1 cellular context compared by ENCODE assay signal in the genomic region with DNA sequence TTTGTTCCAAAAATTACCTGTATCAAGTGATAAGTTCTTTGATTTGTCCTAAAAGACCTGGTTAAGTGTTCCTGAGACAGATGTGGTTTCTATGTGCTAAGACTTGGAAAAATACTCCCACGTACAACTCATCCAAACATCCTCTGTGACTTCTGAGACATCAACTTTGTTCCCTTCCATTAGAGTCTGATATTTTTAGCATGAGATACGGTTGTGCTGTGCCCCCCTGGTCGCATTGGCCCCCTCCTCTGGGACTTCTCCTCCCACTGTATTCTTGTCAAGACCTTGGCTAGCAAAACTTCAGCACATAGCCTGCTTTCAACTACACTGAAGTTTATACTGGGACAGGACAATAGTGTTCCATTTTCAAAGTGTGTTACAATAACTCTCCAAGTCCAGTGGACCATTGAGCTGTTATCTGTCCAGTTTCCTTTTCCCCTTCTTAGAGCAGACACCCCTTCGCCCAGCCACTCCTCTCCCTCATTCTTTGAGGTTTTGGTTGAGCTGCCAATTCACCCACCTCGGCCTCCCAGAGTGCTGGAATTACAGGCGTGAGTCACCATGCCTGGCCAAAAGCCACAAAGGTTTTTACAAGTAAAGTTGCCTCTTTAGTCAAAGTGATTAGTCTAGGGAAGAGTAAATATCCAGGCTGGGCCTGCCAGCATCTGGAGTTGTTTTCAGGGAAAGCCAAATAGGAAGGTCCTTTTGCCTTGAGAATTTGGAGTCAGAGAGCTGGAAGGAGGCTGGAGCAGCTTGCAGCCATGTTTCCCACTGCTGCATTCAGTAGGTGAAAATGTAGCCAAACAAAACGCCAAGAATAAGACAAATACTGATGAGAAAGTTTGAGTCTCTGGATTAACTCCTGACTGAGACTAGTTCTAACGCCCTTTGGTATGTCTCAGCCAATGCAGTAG.
A peak's percentile ranks its signal among the peaks of the same experiment; 100 is the strongest.
TF ChIP-seq lines count a peak whose summit lies in the region.

No MANE protein-coding gene starts in this region.

TF ChIP-seq in HepG2, 621 proteins besides CTCF, POLR2A, EP300 and RAD21 (continued from another document and continues in another):
- TF ChIP-seq, protein P1, sequence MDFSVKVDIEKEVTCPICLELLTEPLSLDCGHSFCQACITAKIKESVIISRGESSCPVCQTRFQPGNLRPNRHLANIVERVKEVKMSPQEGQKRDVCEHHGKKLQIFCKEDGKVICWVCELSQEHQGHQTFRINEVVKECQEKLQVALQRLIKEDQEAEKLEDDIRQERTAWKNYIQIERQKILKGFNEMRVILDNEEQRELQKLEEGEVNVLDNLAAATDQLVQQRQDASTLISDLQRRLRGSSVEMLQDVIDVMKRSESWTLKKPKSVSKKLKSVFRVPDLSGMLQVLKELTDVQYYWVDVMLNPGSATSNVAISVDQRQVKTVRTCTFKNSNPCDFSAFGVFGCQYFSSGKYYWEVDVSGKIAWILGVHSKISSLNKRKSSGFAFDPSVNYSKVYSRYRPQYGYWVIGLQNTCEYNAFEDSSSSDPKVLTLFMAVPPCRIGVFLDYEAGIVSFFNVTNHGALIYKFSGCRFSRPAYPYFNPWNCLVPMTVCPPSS (IDR thresholded peaks at IDR 0.05): no peak
- TF ChIP-seq ZNF264 (CRISPR knock-in tag; IDR thresholded peaks at IDR 0.05) (no peak), SAFB2 (CRISPR knock-in tag; IDR thresholded peaks at IDR 0.05; ENCODE audit: borderline replicate concordance, low read depth) (no peak), SRSF9 (IDR thresholded peaks at IDR 0.05; ENCODE audit: borderline replicate concordance, insufficient read depth, low read depth, low read length, poor library complexity, severe bottlenecking) (no peak), ZSCAN25 (CRISPR knock-in tag; IDR thresholded peaks at IDR 0.05) (no peak), ZNF282 (IDR thresholded peaks at IDR 0.05; ENCODE audit: partially characterized antibody) (no peak), CBX1 (IDR thresholded peaks at IDR 0.05; ENCODE audit: low read depth) (no peak), ZNF678 (CRISPR knock-in tag; IDR thresholded peaks at IDR 0.05) (no peak), ZNF672 (CRISPR knock-in tag; IDR thresholded peaks at IDR 0.05) (no peak), ZNF644 (CRISPR knock-in tag; IDR thresholded peaks at IDR 0.05; ENCODE audit: low read depth) (0 out of 2 replicates have a peak, but pooled peaks have one; percentile 40), MED13 (CRISPR knock-in tag; IDR thresholded peaks at IDR 0.05) (no peak), XBP1 (CRISPR knock-in tag; IDR thresholded peaks at IDR 0.05) (no peak), ZSCAN12 (CRISPR knock-in tag; IDR thresholded peaks at IDR 0.05) (no peak), ZNF546 (CRISPR knock-in tag; conservative IDR thresholded peaks at IDR 0.05) (no peak), RBM22 (optimal IDR thresholded peaks at IDR 0.05; ENCODE audit: low read length) (no peak), FOXP1 (IDR thresholded peaks at IDR 0.05) (no peak), FOXP1 (CRISPR knock-in tag; IDR thresholded peaks at IDR 0.05) (peak; percentile 12; the same call in 1 of the 2 replicates), TRIM24 (CRISPR knock-in tag; IDR thresholded peaks at IDR 0.05) (no peak), ELF4 (CRISPR knock-in tag; IDR thresholded peaks at IDR 0.05; ENCODE audit: borderline replicate concordance) (no peak), ZBTB3 (CRISPR knock-in tag; IDR thresholded peaks at IDR 0.05; ENCODE audit: borderline replicate concordance, low read depth) (no peak), ZNF501 (CRISPR knock-in tag; IDR thresholded peaks at IDR 0.05) (no peak), PAF1 (CRISPR knock-in tag; IDR thresholded peaks at IDR 0.05) (no peak), MTA3 (CRISPR knock-in tag; IDR thresholded peaks at IDR 0.05) (no peak), ZNF605 (CRISPR knock-in tag; IDR thresholded peaks at IDR 0.05) (0 out of 2 replicates have a peak, but pooled peaks have one; percentile 44), ZNF709 (CRISPR knock-in tag; IDR thresholded peaks at IDR 0.05) (no peak), SAP130 (CRISPR knock-in tag; IDR thresholded peaks at IDR 0.05; ENCODE audit: low read depth) (peak; percentile 41; the same call in 1 of the 2 replicates)
- TF ChIP-seq, protein P2, sequence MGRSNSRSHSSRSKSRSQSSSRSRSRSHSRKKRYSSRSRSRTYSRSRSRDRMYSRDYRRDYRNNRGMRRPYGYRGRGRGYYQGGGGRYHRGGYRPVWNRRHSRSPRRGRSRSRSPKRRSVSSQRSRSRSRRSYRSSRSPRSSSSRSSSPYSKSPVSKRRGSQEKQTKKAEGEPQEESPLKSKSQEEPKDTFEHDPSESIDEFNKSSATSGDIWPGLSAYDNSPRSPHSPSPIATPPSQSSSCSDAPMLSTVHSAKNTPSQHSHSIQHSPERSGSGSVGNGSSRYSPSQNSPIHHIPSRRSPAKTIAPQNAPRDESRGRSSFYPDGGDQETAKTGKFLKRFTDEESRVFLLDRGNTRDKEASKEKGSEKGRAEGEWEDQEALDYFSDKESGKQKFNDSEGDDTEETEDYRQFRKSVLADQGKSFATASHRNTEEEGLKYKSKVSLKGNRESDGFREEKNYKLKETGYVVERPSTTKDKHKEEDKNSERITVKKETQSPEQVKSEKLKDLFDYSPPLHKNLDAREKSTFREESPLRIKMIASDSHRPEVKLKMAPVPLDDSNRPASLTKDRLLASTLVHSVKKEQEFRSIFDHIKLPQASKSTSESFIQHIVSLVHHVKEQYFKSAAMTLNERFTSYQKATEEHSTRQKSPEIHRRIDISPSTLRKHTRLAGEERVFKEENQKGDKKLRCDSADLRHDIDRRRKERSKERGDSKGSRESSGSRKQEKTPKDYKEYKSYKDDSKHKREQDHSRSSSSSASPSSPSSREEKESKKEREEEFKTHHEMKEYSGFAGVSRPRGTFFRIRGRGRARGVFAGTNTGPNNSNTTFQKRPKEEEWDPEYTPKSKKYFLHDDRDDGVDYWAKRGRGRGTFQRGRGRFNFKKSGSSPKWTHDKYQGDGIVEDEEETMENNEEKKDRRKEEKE (IDR thresholded peaks at IDR 0.05): no peak
- TF ChIP-seq, protein P3, sequence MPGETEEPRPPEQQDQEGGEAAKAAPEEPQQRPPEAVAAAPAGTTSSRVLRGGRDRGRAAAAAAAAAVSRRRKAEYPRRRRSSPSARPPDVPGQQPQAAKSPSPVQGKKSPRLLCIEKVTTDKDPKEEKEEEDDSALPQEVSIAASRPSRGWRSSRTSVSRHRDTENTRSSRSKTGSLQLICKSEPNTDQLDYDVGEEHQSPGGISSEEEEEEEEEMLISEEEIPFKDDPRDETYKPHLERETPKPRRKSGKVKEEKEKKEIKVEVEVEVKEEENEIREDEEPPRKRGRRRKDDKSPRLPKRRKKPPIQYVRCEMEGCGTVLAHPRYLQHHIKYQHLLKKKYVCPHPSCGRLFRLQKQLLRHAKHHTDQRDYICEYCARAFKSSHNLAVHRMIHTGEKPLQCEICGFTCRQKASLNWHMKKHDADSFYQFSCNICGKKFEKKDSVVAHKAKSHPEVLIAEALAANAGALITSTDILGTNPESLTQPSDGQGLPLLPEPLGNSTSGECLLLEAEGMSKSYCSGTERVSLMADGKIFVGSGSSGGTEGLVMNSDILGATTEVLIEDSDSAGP (CRISPR knock-in tag; IDR thresholded peaks at IDR 0.05; ENCODE audit: borderline replicate concordance): no peak
- TF ChIP-seq, protein P4, sequence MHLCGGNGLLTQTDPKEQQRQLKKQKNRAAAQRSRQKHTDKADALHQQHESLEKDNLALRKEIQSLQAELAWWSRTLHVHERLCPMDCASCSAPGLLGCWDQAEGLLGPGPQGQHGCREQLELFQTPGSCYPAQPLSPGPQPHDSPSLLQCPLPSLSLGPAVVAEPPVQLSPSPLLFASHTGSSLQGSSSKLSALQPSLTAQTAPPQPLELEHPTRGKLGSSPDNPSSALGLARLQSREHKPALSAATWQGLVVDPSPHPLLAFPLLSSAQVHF (CRISPR knock-in tag; IDR thresholded peaks at IDR 0.05): no peak
- TF ChIP-seq, protein P5, sequence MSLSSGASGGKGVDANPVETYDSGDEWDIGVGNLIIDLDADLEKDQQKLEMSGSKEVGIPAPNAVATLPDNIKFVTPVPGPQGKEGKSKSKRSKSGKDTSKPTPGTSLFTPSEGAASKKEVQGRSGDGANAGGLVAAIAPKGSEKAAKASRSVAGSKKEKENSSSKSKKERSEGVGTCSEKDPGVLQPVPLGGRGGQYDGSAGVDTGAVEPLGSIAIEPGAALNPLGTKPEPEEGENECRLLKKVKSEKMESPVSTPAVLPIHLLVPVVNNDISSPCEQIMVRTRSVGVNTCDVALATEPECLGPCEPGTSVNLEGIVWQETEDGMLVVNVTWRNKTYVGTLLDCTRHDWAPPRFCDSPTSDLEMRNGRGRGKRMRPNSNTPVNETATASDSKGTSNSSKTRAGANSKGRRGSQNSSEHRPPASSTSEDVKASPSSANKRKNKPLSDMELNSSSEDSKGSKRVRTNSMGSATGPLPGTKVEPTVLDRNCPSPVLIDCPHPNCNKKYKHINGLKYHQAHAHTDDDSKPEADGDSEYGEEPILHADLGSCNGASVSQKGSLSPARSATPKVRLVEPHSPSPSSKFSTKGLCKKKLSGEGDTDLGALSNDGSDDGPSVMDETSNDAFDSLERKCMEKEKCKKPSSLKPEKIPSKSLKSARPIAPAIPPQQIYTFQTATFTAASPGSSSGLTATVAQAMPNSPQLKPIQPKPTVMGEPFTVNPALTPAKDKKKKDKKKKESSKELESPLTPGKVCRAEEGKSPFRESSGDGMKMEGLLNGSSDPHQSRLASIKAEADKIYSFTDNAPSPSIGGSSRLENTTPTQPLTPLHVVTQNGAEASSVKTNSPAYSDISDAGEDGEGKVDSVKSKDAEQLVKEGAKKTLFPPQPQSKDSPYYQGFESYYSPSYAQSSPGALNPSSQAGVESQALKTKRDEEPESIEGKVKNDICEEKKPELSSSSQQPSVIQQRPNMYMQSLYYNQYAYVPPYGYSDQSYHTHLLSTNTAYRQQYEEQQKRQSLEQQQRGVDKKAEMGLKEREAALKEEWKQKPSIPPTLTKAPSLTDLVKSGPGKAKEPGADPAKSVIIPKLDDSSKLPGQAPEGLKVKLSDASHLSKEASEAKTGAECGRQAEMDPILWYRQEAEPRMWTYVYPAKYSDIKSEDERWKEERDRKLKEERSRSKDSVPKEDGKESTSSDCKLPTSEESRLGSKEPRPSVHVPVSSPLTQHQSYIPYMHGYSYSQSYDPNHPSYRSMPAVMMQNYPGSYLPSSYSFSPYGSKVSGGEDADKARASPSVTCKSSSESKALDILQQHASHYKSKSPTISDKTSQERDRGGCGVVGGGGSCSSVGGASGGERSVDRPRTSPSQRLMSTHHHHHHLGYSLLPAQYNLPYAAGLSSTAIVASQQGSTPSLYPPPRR (CRISPR knock-in tag; IDR thresholded peaks at IDR 0.05; ENCODE audit: borderline replicate concordance): no peak
- TF ChIP-seq, protein P6, sequence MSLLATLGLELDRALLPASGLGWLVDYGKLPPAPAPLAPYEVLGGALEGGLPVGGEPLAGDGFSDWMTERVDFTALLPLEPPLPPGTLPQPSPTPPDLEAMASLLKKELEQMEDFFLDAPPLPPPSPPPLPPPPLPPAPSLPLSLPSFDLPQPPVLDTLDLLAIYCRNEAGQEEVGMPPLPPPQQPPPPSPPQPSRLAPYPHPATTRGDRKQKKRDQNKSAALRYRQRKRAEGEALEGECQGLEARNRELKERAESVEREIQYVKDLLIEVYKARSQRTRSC (CRISPR knock-in tag; IDR thresholded peaks at IDR 0.05; ENCODE audit: low read depth): no peak
- TF ChIP-seq, protein P7, sequence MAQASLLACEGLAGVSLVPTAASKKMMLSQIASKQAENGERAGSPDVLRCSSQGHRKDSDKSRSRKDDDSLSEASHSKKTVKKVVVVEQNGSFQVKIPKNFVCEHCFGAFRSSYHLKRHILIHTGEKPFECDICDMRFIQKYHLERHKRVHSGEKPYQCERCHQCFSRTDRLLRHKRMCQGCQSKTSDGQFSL (CRISPR knock-in tag; IDR thresholded peaks at IDR 0.05): no peak
- TF ChIP-seq, protein P8, sequence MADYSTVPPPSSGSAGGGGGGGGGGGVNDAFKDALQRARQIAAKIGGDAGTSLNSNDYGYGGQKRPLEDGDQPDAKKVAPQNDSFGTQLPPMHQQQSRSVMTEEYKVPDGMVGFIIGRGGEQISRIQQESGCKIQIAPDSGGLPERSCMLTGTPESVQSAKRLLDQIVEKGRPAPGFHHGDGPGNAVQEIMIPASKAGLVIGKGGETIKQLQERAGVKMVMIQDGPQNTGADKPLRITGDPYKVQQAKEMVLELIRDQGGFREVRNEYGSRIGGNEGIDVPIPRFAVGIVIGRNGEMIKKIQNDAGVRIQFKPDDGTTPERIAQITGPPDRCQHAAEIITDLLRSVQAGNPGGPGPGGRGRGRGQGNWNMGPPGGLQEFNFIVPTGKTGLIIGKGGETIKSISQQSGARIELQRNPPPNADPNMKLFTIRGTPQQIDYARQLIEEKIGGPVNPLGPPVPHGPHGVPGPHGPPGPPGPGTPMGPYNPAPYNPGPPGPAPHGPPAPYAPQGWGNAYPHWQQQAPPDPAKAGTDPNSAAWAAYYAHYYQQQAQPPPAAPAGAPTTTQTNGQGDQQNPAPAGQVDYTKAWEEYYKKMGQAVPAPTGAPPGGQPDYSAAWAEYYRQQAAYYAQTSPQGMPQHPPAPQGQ (CRISPR knock-in tag; IDR thresholded peaks at IDR 0.05; ENCODE audit: borderline replicate concordance): no peak
- TF ChIP-seq, protein P9, sequence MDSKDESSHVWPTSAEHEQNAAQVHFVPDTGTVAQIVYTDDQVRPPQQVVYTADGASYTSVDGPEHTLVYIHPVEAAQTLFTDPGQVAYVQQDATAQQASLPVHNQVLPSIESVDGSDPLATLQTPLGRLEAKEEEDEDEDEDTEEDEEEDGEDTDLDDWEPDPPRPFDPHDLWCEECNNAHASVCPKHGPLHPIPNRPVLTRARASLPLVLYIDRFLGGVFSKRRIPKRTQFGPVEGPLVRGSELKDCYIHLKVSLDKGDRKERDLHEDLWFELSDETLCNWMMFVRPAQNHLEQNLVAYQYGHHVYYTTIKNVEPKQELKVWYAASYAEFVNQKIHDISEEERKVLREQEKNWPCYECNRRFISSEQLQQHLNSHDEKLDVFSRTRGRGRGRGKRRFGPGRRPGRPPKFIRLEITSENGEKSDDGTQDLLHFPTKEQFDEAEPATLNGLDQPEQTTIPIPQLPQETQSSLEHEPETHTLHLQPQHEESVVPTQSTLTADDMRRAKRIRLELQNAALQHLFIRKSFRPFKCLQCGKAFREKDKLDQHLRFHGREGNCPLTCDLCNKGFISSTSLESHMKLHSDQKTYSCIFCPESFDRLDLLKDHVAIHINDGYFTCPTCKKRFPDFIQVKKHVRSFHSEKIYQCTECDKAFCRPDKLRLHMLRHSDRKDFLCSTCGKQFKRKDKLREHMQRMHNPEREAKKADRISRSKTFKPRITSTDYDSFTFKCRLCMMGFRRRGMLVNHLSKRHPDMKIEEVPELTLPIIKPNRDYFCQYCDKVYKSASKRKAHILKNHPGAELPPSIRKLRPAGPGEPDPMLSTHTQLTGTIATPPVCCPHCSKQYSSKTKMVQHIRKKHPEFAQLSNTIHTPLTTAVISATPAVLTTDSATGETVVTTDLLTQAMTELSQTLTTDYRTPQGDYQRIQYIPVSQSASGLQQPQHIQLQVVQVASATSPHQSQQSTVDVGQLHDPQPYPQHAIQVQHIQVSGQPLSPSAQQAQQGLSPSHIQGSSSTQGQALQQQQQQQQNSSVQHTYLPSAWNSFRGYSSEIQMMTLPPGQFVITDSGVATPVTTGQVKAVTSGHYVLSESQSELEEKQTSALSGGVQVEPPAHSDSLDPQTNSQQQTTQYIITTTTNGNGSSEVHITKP (CRISPR knock-in tag; IDR thresholded peaks at IDR 0.05; ENCODE audit: low read depth): no peak
- TF ChIP-seq, protein P10, sequence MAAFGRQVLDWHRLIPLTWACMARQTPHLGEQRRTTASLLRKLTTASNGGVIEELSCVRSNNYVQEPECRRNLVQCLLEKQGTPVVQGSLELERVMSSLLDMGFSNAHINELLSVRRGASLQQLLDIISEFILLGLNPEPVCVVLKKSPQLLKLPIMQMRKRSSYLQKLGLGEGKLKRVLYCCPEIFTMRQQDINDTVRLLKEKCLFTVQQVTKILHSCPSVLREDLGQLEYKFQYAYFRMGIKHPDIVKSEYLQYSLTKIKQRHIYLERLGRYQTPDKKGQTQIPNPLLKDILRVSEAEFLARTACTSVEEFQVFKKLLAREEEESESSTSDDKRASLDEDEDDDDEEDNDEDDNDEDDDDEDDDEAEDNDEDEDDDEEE (CRISPR knock-in tag; IDR thresholded peaks at IDR 0.05): no peak
